21 cellular contexts compared by ENCODE assay signal in the genomic region with DNA sequence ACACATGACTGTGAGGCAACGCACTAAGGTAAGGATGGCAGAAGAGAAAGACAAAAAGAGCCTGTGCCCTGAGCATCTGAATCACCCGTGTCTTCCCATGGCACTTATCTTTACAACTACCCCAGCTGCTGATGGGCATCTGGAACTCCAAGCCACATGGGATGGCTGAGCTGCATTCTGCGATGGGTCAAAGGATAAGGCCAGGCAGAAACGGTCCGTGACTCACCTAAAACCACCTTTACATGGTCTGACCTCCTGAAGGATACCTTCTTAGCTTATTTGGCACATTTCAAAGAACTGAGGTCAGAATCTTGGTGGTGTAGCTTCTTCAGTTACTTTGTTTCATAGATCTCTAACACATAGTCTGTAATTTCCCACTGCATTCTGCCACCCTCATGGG.
DNase-seq lines count a peak whose midpoint lies in the region; ATAC-seq and TF ChIP-seq lines count a peak whose summit lies in the region.
"Had no signal": no experiment of that assay in that cellular context is flagged by ENCODE, and none has a peak within 500 bp of the region (broad histone marks: within the 10 kb centered on the region; RNA-seq: fewer than 3 reads in every experiment).

No MANE protein-coding gene starts in this region.

- peak overlapping the region; percentile 75 for H3K27ac ChIP-seq in 22Rv1
- peak overlapping the region; percentile 85 for H3K27ac ChIP-seq in PC-3 (ENCODE audit: low read length)
- H3K27ac ChIP-seq: A549; BLaER1 treated with 17β-estradiol and CSF1 and Interleukin-3, amounts not matched to agents 10 nM and 100 nM had no signal

- DNase-seq in PC-3 (no peak), islet precursor cell (peak; percentile 72), NCI-H2029 treated with DMSO at 0.1 percent for 48 hours (lab: John Stamatoyannopoulos, UW) (no peak)
- no peak for DNase-seq in activated naive CD4-positive, alpha-beta T cell treated with anti-CD3 and anti-CD28 coated beads, Interleukin-2, amount 10 ng/mL, durations not matched to agents 7 days and 5 days
- DNase-seq: 8988T; ACHN; AML-193; BE2C; Calu3; CD4-positive, alpha-beta memory T cell; COR-L47; DMS53; DMS79 treated with DMSO at 0.1 percent for 48 hours; GF-D8; GOT3; HFFc6 had no signal

- ATAC-seq in PC-3 (no peak), HG03025 (IDR thresholded peaks at IDR 0.05; ENCODE audit: low FRiP score, unreplicated experiment) (no peak)
- ATAC-seq: A549 had no signal

- H4K20me1 ChIP-seq in PC-3 (ENCODE audit: low read length), result no peaks in the 10 kb centered on the region
- H4K20me1 ChIP-seq: BLaER1 treated with 17β-estradiol and CSF1 and Interleukin-3, amounts not matched to agents 10 nM and 100 nM had no signal

- no peaks in the 10 kb centered on the region for H3K9me3 Mint-ChIP-seq in activated naive CD4-positive, alpha-beta T cell treated with anti-CD3 and anti-CD28 coated beads, Interleukin-2, amount 10 ng/mL, durations not matched to agents 7 days and 5 days
- H3K9me3 Mint-ChIP-seq: CD4-positive, alpha-beta memory T cell; HFFc6 had no signal

- H2AFZ ChIP-seq in PC-3 (ENCODE audit: low read length), result no peak overlapping the region

- H3K4me3 Mint-ChIP-seq in activated naive CD4-positive, alpha-beta T cell treated with anti-CD3 and anti-CD28 coated beads, Interleukin-2, amount 10 ng/mL, durations not matched to agents 7 days and 5 days, result no peak overlapping the region
- H3K4me3 Mint-ChIP-seq: CD4-positive, alpha-beta memory T cell; HFFc6 had no signal

- H3K9me2 ChIP-seq in PC-3 (replicated peaks; ENCODE audit: low read length), result no peaks in the 10 kb centered on the region

- peaks cover 8% of the 10 kb centered on the region; the same call in 1 of the 2 replicates for H3K27me3 ChIP-seq in PC-3 (ENCODE audit: low read length)
- H3K27me3 ChIP-seq: BLaER1 treated with 17β-estradiol and CSF1 and Interleukin-3, amounts not matched to agents 10 nM and 100 nM had no signal

- peaks cover 4% of the 10 kb centered on the region for H3F3A ChIP-seq in PC-3 (ENCODE audit: low read length, unreplicated experiment)

- no peaks in the 10 kb centered on the region for H3K36me3 ChIP-seq in PC-3 (ENCODE audit: low read depth, low read length)
- H3K36me3 ChIP-seq: BE2C; BLaER1 treated with 17β-estradiol and CSF1 and Interleukin-3, amounts not matched to agents 10 nM and 100 nM; HAP-1 had no signal

- no peaks in the 10 kb centered on the region for H3K4me1 Mint-ChIP-seq in activated naive CD4-positive, alpha-beta T cell treated with anti-CD3 and anti-CD28 coated beads, Interleukin-2, amount 10 ng/mL, durations not matched to agents 7 days and 5 days
- H3K4me1 Mint-ChIP-seq: CD4-positive, alpha-beta memory T cell had no signal

- no peaks in the 10 kb centered on the region for H3K36me3 Mint-ChIP-seq in activated naive CD4-positive, alpha-beta T cell treated with anti-CD3 and anti-CD28 coated beads, Interleukin-2, amount 10 ng/mL, durations not matched to agents 7 days and 5 days
- H3K36me3 Mint-ChIP-seq: CD4-positive, alpha-beta memory T cell had no signal

- TF ChIP-seq CTCF in 22Rv1 (IDR thresholded peaks at IDR 0.05), result no peak
- TF ChIP-seq CTCF in PC-3 (conservative IDR thresholded peaks at IDR 0.05; ENCODE audit: low read depth, low read length), result no peak

- intact Hi-C loops in PC-3 (cut with micrococcal nuclease), result loop anchor here (10.0 kb wide), 1 partner anchor 60 kb away; no protein-coding TSS in a partner anchor

- POLR2A ChIA-PET in PC-3 (lab: Charles Lee; ENCODE audit: unreplicated experiment), result no interaction called here

- H3K27me3 Mint-ChIP-seq in activated naive CD4-positive, alpha-beta T cell treated with anti-CD3 and anti-CD28 coated beads, Interleukin-2, amount 10 ng/mL, durations not matched to agents 7 days and 5 days, result peaks cover 28% of the 10 kb centered on the region

- no peak overlapping the region for H3K27ac Mint-ChIP-seq in activated naive CD4-positive, alpha-beta T cell treated with anti-CD3 and anti-CD28 coated beads, Interleukin-2, amount 10 ng/mL, durations not matched to agents 7 days and 5 days
- H3K27ac Mint-ChIP-seq: CD4-positive, alpha-beta memory T cell; HFFc6 had no signal

- H3K4me1 ChIP-seq in PC-3 (ENCODE audit: insufficient read depth, low read length), result peaks cover 29% of the 10 kb centered on the region
- H3K4me1 ChIP-seq: A549; BE2C; BLaER1 treated with 17β-estradiol and CSF1 and Interleukin-3, amounts not matched to agents 10 nM and 100 nM; HAP-1 had no signal

- no peak overlapping the region for H3K4me3 ChIP-seq in PC-3 (ENCODE audit: low read length)
- H3K4me3 ChIP-seq: A549; BLaER1 treated with 17β-estradiol and CSF1 and Interleukin-3, amounts not matched to agents 10 nM and 100 nM; HAP-1 had no signal

- H3K9me3 ChIP-seq in PC-3 (ENCODE audit: low read length), result no peaks in the 10 kb centered on the region
- H3K9me3 ChIP-seq: A549; BE2C; BLaER1 treated with 17β-estradiol and CSF1 and Interleukin-3, amounts not matched to agents 10 nM and 100 nM; HAP-1 had no signal

- no TSS peak for BruUV-seq in PC-3 (replicated peaks; lab: Mats Ljungman, UMichigan)

- H3K4me2 ChIP-seq in PC-3 (ENCODE audit: low read length), result no peak overlapping the region
- H3K4me2 ChIP-seq: A549; BLaER1 treated with 17β-estradiol and CSF1 and Interleukin-3, amounts not matched to agents 10 nM and 100 nM had no signal

- peak overlapping the region; percentile 47; the same call in 1 of the 2 replicates for H3K9ac ChIP-seq in PC-3 (ENCODE audit: low read length)
- H3K9ac ChIP-seq: BLaER1 treated with 17β-estradiol and CSF1 and Interleukin-3, amounts not matched to agents 10 nM and 100 nM had no signal

- no peaks in the 10 kb centered on the region for H3K79me2 ChIP-seq in PC-3 (ENCODE audit: low read length)

- CTCF ChIA-PET in PC-3 (lab: Charles Lee), result interaction anchor here (1.9 kb wide), 1 partner anchor 18 kb away, joined by 6 read pairs; no protein-coding TSS in a partner anchor
- CTCF ChIA-PET in activated naive CD4-positive, alpha-beta T cell treated with anti-CD3 and anti-CD28 coated beads, Interleukin-2, amount 10 ng/mL, durations not matched to agents 7 days and 5 days (lab: Charles Lee), result interaction anchor here (0.7 kb wide), 1 partner anchor 29 kb away, joined by 3 read pairs; no protein-coding TSS in a partner anchor
